Comparison of ENCODE assay signal across 1 cellular context in genomic region chr1:109248444-109248796, GRCh38.
TF ChIP-seq lines count a peak whose summit lies in the region.

No MANE protein-coding gene starts in this region.

TF ChIP-seq in IMR-90, 13 proteins besides CTCF, POLR2A, EP300 and RAD21:
- TF ChIP-seq RCOR1 (IDR thresholded peaks at IDR 0.05; ENCODE audit: insufficient replicate concordance, low read length) (no peak), MAFK (IDR thresholded peaks at IDR 0.05; ENCODE audit: low read depth, low read length) (no peak), RFX5 (IDR thresholded peaks at IDR 0.05; ENCODE audit: low read depth, low read length) (no peak), ELK1 (IDR thresholded peaks at IDR 0.05; ENCODE audit: borderline replicate concordance, low read depth, low read length) (no peak), SMC3 (IDR thresholded peaks at IDR 0.05; ENCODE audit: low read depth, low read length) (no peak), USF2 (IDR thresholded peaks at IDR 0.05; ENCODE audit: low read depth, low read length) (no peak), CHD1 (IDR thresholded peaks at IDR 0.05; ENCODE audit: low read depth, low read length) (no peak), MXI1 (IDR thresholded peaks at IDR 0.05; ENCODE audit: borderline replicate concordance, low read depth, low read length) (no peak), FOS (IDR thresholded peaks at IDR 0.05; ENCODE audit: low read depth, low read length) (no peak), BHLHE40 (IDR thresholded peaks at IDR 0.05; ENCODE audit: low read depth, low read length) (no peak), NFE2L2 (IDR thresholded peaks at IDR 0.05; ENCODE audit: low read depth, low read length) (no peak), CEBPB (IDR thresholded peaks at IDR 0.05; ENCODE audit: low read depth, low read length) (no peak), MAZ (IDR thresholded peaks at IDR 0.05; ENCODE audit: borderline replicate concordance, low read depth, low read length) (no peak)
